13 cellular contexts compared by ENCODE assay signal in genomic region chr1:40740039-40740991, GRCh38. TPM values are rescaled to one million over a fixed set of nuclear protein-coding genes. Genes with fewer than 3 reads are reported as not detected.
DNase-seq lines count a peak whose midpoint lies in the region; ATAC-seq and TF ChIP-seq lines count a peak whose summit lies in the region.
"Had no signal": no experiment of that assay in that cellular context is flagged by ENCODE, and none has a peak within 500 bp of the region (broad histone marks: within the 10 kb centered on the region; RNA-seq: fewer than 3 reads in every experiment).

No MANE protein-coding gene starts in this region.

- H3K4me1 ChIP-seq in liver (ENCODE audit: control insufficient read depth in 4 of 4, insufficient read depth in 4 of 4, low read length in 3 of 4) (peaks cover 10 to 66% (median 44%) of the 10 kb centered on the region in 4 donors), stomach smooth muscle (ENCODE audit: control insufficient read depth, insufficient read depth, low read length) (peaks cover 10% of the 10 kb centered on the region)

- H3K27me3 Mint-ChIP-seq in activated T-cell treated with anti-CD3 and anti-CD28 coated beads, Interleukin-2, amount 50 U/mL, for 24 hours = no peaks in the 10 kb centered on the region
- H3K27me3 Mint-ChIP-seq: activated naive CD8-positive, alpha-beta T cell; type B pancreatic cell had no signal

- WGBS in liver = 28% methylated on average over 6 of the region's 6 CpGs

- H3K36me3 ChIP-seq in liver (ENCODE audit: control insufficient read depth in 4 of 4, insufficient read depth in 3 of 4, low read depth in 1 of 4, low read length in 3 of 4) (peaks cover 0 to 8% (median 2%) of the 10 kb centered on the region in 4 donors), stomach smooth muscle (ENCODE audit: control insufficient read depth in 2 of 2, insufficient read depth in 2 of 2, low read length in 2 of 2) (peaks cover 15 to 18% of the 10 kb centered on the region in 2 donors)

- no peak for DNase-seq in activated T-cell treated with anti-CD3 and anti-CD28 coated beads, Interleukin-2, amount 50 U/mL, for 24 hours
- no peak for DNase-seq in activated T-cell treated with anti-CD3 and anti-CD28 coated beads, Interleukin-2, amount 50 U/mL, for 1 hour
- DNase-seq in cerebellar cortex (ENCODE audit: low spot score) (peak; percentile 15), dedifferentiated amniotic fluid mesenchymal stem cell (ENCODE audit: extremely low spot score) (no peak), T-helper 1 cell (no peak)
- DNase-seq: NCI-H187; stimulated activated CD4-positive, alpha-beta T cell treated with anti-CD3 and anti-CD28 coated beads, Interleukin-12 subunit alpha, Interleukin-12 subunit beta, amount 100 ng/mL, for 4 hours had no signal

- H3K9ac ChIP-seq in liver (ENCODE audit: low read depth in 1 of 2, low read length in 2 of 2) = peak overlapping the region; percentile 0 to 15
- no peak overlapping the region for H3K9ac ChIP-seq in stomach smooth muscle (ENCODE audit: low read length in 2 of 2)

- no peak overlapping the region for H3K4me3 ChIP-seq in liver (ENCODE audit: low read depth in 1 of 3, low read length in 3 of 3)
- peak overlapping the region in 1 of 2 donors; percentile 28 for H3K4me3 ChIP-seq in stomach smooth muscle (ENCODE audit: low read length in 2 of 2)

- H3K9me3 ChIP-seq in liver (ENCODE audit: control insufficient read depth in 4 of 4, low read length in 3 of 4) (no peaks in the 10 kb centered on the region), stomach smooth muscle (ENCODE audit: control insufficient read depth in 2 of 2, low read length in 2 of 2) (no peaks in the 10 kb centered on the region)

- peak; percentile 11 to 58 for TF ChIP-seq RAD21 in liver (IDR thresholded peaks at IDR 0.05)

- H3K27ac Mint-ChIP-seq in activated T-cell treated with anti-CD3 and anti-CD28 coated beads, Interleukin-2, amount 50 U/mL, for 24 hours = peak overlapping the region; percentile 66
- H3K27ac Mint-ChIP-seq: activated naive CD8-positive, alpha-beta T cell; type B pancreatic cell had no signal

- no peaks in the 10 kb centered on the region for H3K27me3 ChIP-seq in liver (ENCODE audit: control insufficient read depth in 4 of 4, insufficient read depth in 4 of 4, low read length in 3 of 4)
- H3K27me3 ChIP-seq in stomach smooth muscle (ENCODE audit: control insufficient read depth in 1 of 2, insufficient read depth in 2 of 2, low read length in 2 of 2) = no peaks in the 10 kb centered on the region

- no peaks in the 10 kb centered on the region for H3K9me3 Mint-ChIP-seq in activated T-cell treated with anti-CD3 and anti-CD28 coated beads, Interleukin-2, amount 50 U/mL, for 24 hours
- H3K9me3 Mint-ChIP-seq: neural crest cell, type B pancreatic cell had no signal

- no peak overlapping the region for H3K4me3 Mint-ChIP-seq in activated T-cell treated with anti-CD3 and anti-CD28 coated beads, Interleukin-2, amount 50 U/mL, for 24 hours
- H3K4me3 Mint-ChIP-seq: activated naive CD8-positive, alpha-beta T cell; neural crest cell; type B pancreatic cell had no signal

- no peak for TF ChIP-seq CTCF in liver (IDR thresholded peaks at IDR 0.05; ENCODE audit: low read depth, low read length, missing input control)

- peaks cover 66% of the 10 kb centered on the region for H3K4me1 Mint-ChIP-seq in activated T-cell treated with anti-CD3 and anti-CD28 coated beads, Interleukin-2, amount 50 U/mL, for 24 hours (ENCODE audit: low read depth)

- no peak for ATAC-seq in HG03097 (IDR thresholded peaks at IDR 0.05; ENCODE audit: low FRiP score, unreplicated experiment)

- H3K27ac ChIP-seq in liver (ENCODE audit: low read depth in 1 of 2, low read length in 2 of 2) (peak overlapping the region; percentile 75 to 76), stomach smooth muscle (ENCODE audit: low read length) (peak overlapping the region; percentile 33)

- peaks cover 79% of the 10 kb centered on the region for H3K36me3 Mint-ChIP-seq in activated T-cell treated with anti-CD3 and anti-CD28 coated beads, Interleukin-2, amount 50 U/mL, for 24 hours (ENCODE audit: low read depth)

TF ChIP-seq in liver, 16 proteins besides CTCF, POLR2A, EP300 and RAD21:
- peak; percentile 14 to 56 for TF ChIP-seq JUND (IDR thresholded peaks at IDR 0.05)
- peak; percentile 27 for TF ChIP-seq HNF4G (IDR thresholded peaks at IDR 0.05)
- TF ChIP-seq HNF4A (conservative IDR thresholded peaks at IDR 0.05) = peak; percentile 64 to 69
- peak; percentile 94 to 96 for TF ChIP-seq RXRA (IDR thresholded peaks at IDR 0.05)
- no peak for TF ChIP-seq EGR1 (IDR thresholded peaks at IDR 0.05; ENCODE audit: low read depth in 2 of 2)
- TF ChIP-seq TAF1 (conservative IDR thresholded peaks at IDR 0.05) = peak; percentile 37
- TF ChIP-seq ATF3 (IDR thresholded peaks at IDR 0.05) = peak; percentile 21
- TF ChIP-seq MAX (IDR thresholded peaks at IDR 0.05) = peak; percentile 58
- TF ChIP-seq ZBTB33 (IDR thresholded peaks at IDR 0.05) = peak; percentile 60
- no peak for TF ChIP-seq FOXA1 (IDR thresholded peaks at IDR 0.05)
- TF ChIP-seq YY1 (IDR thresholded peaks at IDR 0.05) = peak; percentile 66
- TF ChIP-seq NR2F2 (IDR thresholded peaks at IDR 0.05) = peak; percentile 95
- peak; percentile 52 for TF ChIP-seq REST (IDR thresholded peaks at IDR 0.05)
- peak in 1 of 2 donors; percentile 76 for TF ChIP-seq GABPA (IDR thresholded peaks at IDR 0.05 in 1 of 2, conservative IDR thresholded peaks at IDR 0.05 in 1 of 2)
- TF ChIP-seq FOXA2 (IDR thresholded peaks at IDR 0.05) = peak; percentile 63
- TF ChIP-seq SP1 (IDR thresholded peaks at IDR 0.05) = peak; percentile 79

RNA-seq across cellular contexts. Expression of gene KCNQ4, which starts 43.3 kb away (rescaled TPM):
- total RNA-seq in liver = 1 to 10 TPM in 1 of 2 donors, under 1 TPM in 1; 0.33 to 2.1 TPM
- under 1 TPM; 0.10 to 0.20 TPM for polyA plus RNA-seq in liver

RNA-seq across cellular contexts. Expression of gene NFYC, which starts 48.8 kb away (rescaled TPM):
- total RNA-seq in liver = 10 to 100 TPM; 27.4 to 28.1 TPM
- polyA plus RNA-seq in liver = 10 to 100 TPM; 18.3 to 26.3 TPM

Comparison
In these comparisons a context has a peak if more than half of its experiments do, and no peak if none do; other contexts are left out.
1. H3K9ac ChIP-seq: peak in liver (2 of 2); none in stomach smooth muscle (0 of 2).